Comparison of ENCODE assay signal across 22 cellular contexts in the genomic region with DNA sequence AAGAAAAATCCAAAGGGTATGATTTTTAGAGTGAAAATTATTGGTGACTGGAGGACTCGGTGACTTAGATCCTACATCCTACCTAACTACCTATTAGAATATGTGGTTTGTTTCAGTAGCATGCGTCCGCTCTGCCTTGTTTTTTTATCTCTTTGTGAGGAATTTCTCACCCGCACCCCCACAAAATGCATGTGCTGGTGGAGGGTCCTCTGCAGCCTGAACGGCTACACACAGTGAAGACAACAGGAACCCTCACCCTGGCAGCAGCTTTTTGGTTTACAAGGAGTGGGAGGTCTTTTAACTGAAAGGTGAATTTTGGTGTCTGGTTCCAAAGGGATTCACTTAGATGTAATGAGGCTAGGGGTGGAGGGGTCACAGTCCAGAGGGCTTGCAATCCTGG.
"Had no signal": no experiment of that assay in that cellular context is flagged by ENCODE, and none has a peak within 500 bp of the region (broad histone marks: within the 10 kb centered on the region; RNA-seq: fewer than 3 reads in every experiment).

No MANE protein-coding gene starts in this region.

- H3K27ac ChIP-seq: hepatocyte, left ventricle myocardium inferior, ovary, right atrium auricular region, right lobe of liver, vagina had no signal

- H3K4me1 Mint-ChIP-seq: naive thymus-derived CD8-positive, alpha-beta T cell; stimulated activated memory B cell treated with anti-CD40 and anti-IgM and Interleukin-4, amounts not matched to agents 10 μg/mL and 1 μg/mL and 100 μg/mL, for 72 hours; stimulated activated naive CD8-positive, alpha-beta T cell treated with anti-CD3 and anti-CD28 coated beads, Interleukin-15, amount 100 ng/mL, for 72 hours had no signal

- H3K27me3 ChIP-seq: hepatocyte, ovary, right atrium auricular region, right lobe of liver, thyroid gland, transverse colon, upper lobe of left lung, vagina had no signal

- H3K36me3 Mint-ChIP-seq: naive thymus-derived CD8-positive, alpha-beta T cell; stimulated activated memory B cell treated with anti-CD40 and anti-IgM and Interleukin-4, amounts not matched to agents 10 μg/mL and 1 μg/mL and 100 μg/mL, for 72 hours had no signal

- H3K36me3 ChIP-seq: ovary, right atrium auricular region, right lobe of liver, thyroid gland, transverse colon, upper lobe of left lung, vagina had no signal

- H3K79me2 ChIP-seq: hepatocyte had no signal

- H3K9me3 ChIP-seq: ovary, right atrium auricular region, right lobe of liver, thyroid gland, transverse colon, upper lobe of left lung, vagina had no signal

- H3K4me3 ChIP-seq: hepatocyte, left ventricle myocardium inferior, lung, ovary, right atrium auricular region, right lobe of liver, smooth muscle cell, thyroid gland, transverse colon, upper lobe of left lung, vagina had no signal

- H3K9me3 Mint-ChIP-seq: stimulated activated naive CD8-positive, alpha-beta T cell treated with anti-CD3 and anti-CD28 coated beads, Interleukin-15, amount 100 ng/mL, for 72 hours had no signal

- DNase-seq: islet precursor cell; left ventricle myocardium inferior; naive thymus-derived CD8-positive, alpha-beta T cell; ovary; right lobe of liver; stimulated activated CD4-positive, alpha-beta T cell treated with anti-CD3 and anti-CD28 coated beads, Interleukin-1b, Interleukin-23, amount 100 ng/mL, for 48 hours; stimulated activated CD4-positive, alpha-beta T cell treated with anti-CD3 and anti-CD28 coated beads, Interleukin-2, amount 100 ng/mL, for 48 hours; stimulated activated CD4-positive, alpha-beta T cell treated with anti-CD3 and anti-CD28 coated beads, Interleukin-4, amount 100 ng/mL, for 4 hours; stimulated activated CD8-positive, alpha-beta memory T cell treated with anti-CD3 and anti-CD28 coated beads, Interleukin-4, amount 100 ng/mL, for 48 hours; stimulated activated naive CD4-positive, alpha-beta T cell treated with Interleukin-2 at 50 U/mL for 16 hours; stimulated activated naive CD8-positive, alpha-beta T cell treated with anti-CD3 and anti-CD28 coated beads, Interleukin-15, amount 100 ng/mL, for 72 hours; substantia nigra; thyroid gland; transverse colon; upper lobe of left lung had no signal

- ATAC-seq: naive thymus-derived CD8-positive, alpha-beta T cell; right lobe of liver; stimulated activated memory B cell treated with anti-CD40 and anti-IgM and Interleukin-4, amounts not matched to agents 10 μg/mL and 1 μg/mL and 100 μg/mL, for 72 hours; stimulated activated naive CD8-positive, alpha-beta T cell treated with anti-CD3 and anti-CD28 coated beads, Interleukin-15, amount 100 ng/mL, for 72 hours had no signal

- H3K27me3 Mint-ChIP-seq: progenitor cell of endocrine pancreas; stimulated activated memory B cell treated with anti-CD40 and anti-IgM and Interleukin-4, amounts not matched to agents 10 μg/mL and 1 μg/mL and 100 μg/mL, for 72 hours had no signal

- H3K4me3 Mint-ChIP-seq: naive thymus-derived CD8-positive, alpha-beta T cell; stimulated activated memory B cell treated with anti-CD40 and anti-IgM and Interleukin-4, amounts not matched to agents 10 μg/mL and 1 μg/mL and 100 μg/mL, for 72 hours; stimulated activated naive CD8-positive, alpha-beta T cell treated with anti-CD3 and anti-CD28 coated beads, Interleukin-15, amount 100 ng/mL, for 72 hours had no signal

- H3K27ac Mint-ChIP-seq: naive thymus-derived CD8-positive, alpha-beta T cell; progenitor cell of endocrine pancreas; stimulated activated memory B cell treated with anti-CD40 and anti-IgM and Interleukin-4, amounts not matched to agents 10 μg/mL and 1 μg/mL and 100 μg/mL, for 72 hours had no signal

- H2AFZ ChIP-seq: hepatocyte had no signal

- H3K4me2 ChIP-seq: hepatocyte, smooth muscle cell had no signal

- H3K4me1 ChIP-seq: right atrium auricular region, right lobe of liver, vagina had no signal
